ENCODE assay signal across 8 cellular contexts in genomic region chr16:2205104-2205966, GRCh38. TPM values are rescaled to one million over a fixed set of nuclear protein-coding genes. Genes with fewer than 3 reads are reported as not detected.
DNase-seq lines count a peak whose midpoint lies in the region; ATAC-seq, FAIRE-seq and TF ChIP-seq lines count a peak whose summit lies in the region.

A gene with protein sequence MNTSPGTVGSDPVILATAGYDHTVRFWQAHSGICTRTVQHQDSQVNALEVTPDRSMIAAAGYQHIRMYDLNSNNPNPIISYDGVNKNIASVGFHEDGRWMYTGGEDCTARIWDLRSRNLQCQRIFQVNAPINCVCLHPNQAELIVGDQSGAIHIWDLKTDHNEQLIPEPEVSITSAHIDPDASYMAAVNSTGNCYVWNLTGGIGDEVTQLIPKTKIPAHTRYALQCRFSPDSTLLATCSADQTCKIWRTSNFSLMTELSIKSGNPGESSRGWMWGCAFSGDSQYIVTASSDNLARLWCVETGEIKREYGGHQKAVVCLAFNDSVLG (plus strand): TSS chr16:2205454. CDS start chr16:2206086, 632 bp downstream.

- H3K4me1 ChIP-seq in NT2/D1 (ENCODE audit: insufficient read depth, insufficient read length), result peaks cover 11% of the 10 kb centered on the region
- peaks cover 10% of the 10 kb centered on the region for H3K4me1 ChIP-seq in endothelial cell of umbilical vein (ENCODE audit: control insufficient read depth, extremely low read depth, insufficient read depth, low read length)
- H3K4me1 ChIP-seq in mononuclear cell (ENCODE audit: insufficient read depth, low read length), result peaks cover 22% of the 10 kb centered on the region

- FAIRE-seq in endothelial cell of umbilical vein (lab: Jason Lieb, UNC), result peak; percentile 85

- H3K9me3 ChIP-seq in NT2/D1 (ENCODE audit: insufficient read depth, low read length) (0 out of 2 replicates have a peak, but pooled peaks cover 2% of the 10 kb centered on the region), endothelial cell of umbilical vein (replicated peaks; ENCODE audit: control insufficient read depth, insufficient read depth, low read length) (no peaks in the 10 kb centered on the region), mononuclear cell (ENCODE audit: low read depth, low read length) (no peaks in the 10 kb centered on the region)

- intact Hi-C loops in endothelial cell of umbilical vein (cut with micrococcal nuclease), result loop anchor here (1.0 kb wide), 3 partner anchors 10 to 50 kb away; partner anchors contain the start of genes E4F1 and TRAF7

- POLR2A ChIA-PET in endothelial cell of umbilical vein (lab: Charles Lee), result interaction anchor here (1.3 kb wide), 1 partner anchor 50 kb away, joined by 5 read pairs; the partner anchor contains the start of gene TRAF7

- H4K20me1 ChIP-seq in endothelial cell of umbilical vein (replicated peaks; ENCODE audit: control insufficient read depth, extremely low read depth, insufficient read depth, low read length), result no peaks in the 10 kb centered on the region

- peak; percentile 82 for ATAC-seq in GM19372 (IDR thresholded peaks at IDR 0.05; ENCODE audit: low read depth, unreplicated experiment)
- peak; percentile 69 for ATAC-seq in HG03571 (IDR thresholded peaks at IDR 0.05; ENCODE audit: unreplicated experiment)

- no peaks in the 10 kb centered on the region for H3K9me1 ChIP-seq in endothelial cell of umbilical vein (replicated peaks; ENCODE audit: control insufficient read depth, extremely low read depth, insufficient read depth, low read length)

- peak within 1 kb of the TSS; percentile 76 for H3K27ac ChIP-seq in endothelial cell of umbilical vein (ENCODE audit: insufficient read depth, low read depth, low read length)

- dilution Hi-C loops in endothelial cell of umbilical vein (cut with MboI; ENCODE audit: extremely low pct_ligation_motif_present, low sequenced_read_pairs), result no loop called here

- H2AFZ ChIP-seq in endothelial cell of umbilical vein (ENCODE audit: low read depth, low read length), result peak within 1 kb of the TSS; percentile 90

- H3K4me3 ChIP-seq in NT2/D1 (ENCODE audit: insufficient read length, low read depth) (peak within 1 kb of the TSS; percentile 89), endothelial cell of umbilical vein (replicated peaks in 1 of 3; ENCODE audit: insufficient read depth in 1 of 3, low read depth in 1 of 3, low read length in 3 of 3) (peak within 1 kb of the TSS; percentile 58 to 91 (median 73)), mononuclear cell (ENCODE audit: low read length) (peak within 1 kb of the TSS; percentile 79)

- no peaks in the 10 kb centered on the region for H3K27me3 ChIP-seq in NT2/D1 (ENCODE audit: insufficient read depth, insufficient read length)
- peaks cover under 1 to 2% of the 10 kb centered on the region in 2 experiments for H3K27me3 ChIP-seq in endothelial cell of umbilical vein (ENCODE audit: control insufficient read depth in 2 of 2, insufficient read depth in 2 of 2, low read length in 2 of 2)
- H3K27me3 ChIP-seq in mononuclear cell (ENCODE audit: insufficient read depth, low read length), result no peaks in the 10 kb centered on the region

- H3K4me2 ChIP-seq in endothelial cell of umbilical vein (ENCODE audit: insufficient read depth, low read length), result peak within 1 kb of the TSS; percentile 72

- H3K36me3 ChIP-seq in NT2/D1 (ENCODE audit: insufficient read depth, insufficient read length, low read length), result peaks cover 44% of the 10 kb centered on the region
- peaks cover 0 to 22% of the 10 kb centered on the region in 2 experiments for H3K36me3 ChIP-seq in endothelial cell of umbilical vein (ENCODE audit: control insufficient read depth in 2 of 2, extremely low read depth in 1 of 2, insufficient read depth in 2 of 2, low read length in 2 of 2)

- H3K79me2 ChIP-seq in endothelial cell of umbilical vein (ENCODE audit: control insufficient read depth, insufficient read depth, low read length), result peaks cover 7% of the 10 kb centered on the region

- peak in 1 of 2 donors; percentile 25 for TF ChIP-seq CTCF in endothelial cell of umbilical vein (IDR thresholded peaks at IDR 0.05; ENCODE audit: extremely low read depth in 1 of 2, insufficient read depth in 1 of 2, low read depth in 1 of 2, low read length in 2 of 2)

- peak; percentile 70 for DNase-seq in CMK (ENCODE audit: low read depth)
- DNase-seq in NT2/D1 (ENCODE audit: low read depth, low spot score), result peak; percentile 70
- DNase-seq in activated CD8-positive, alpha-beta memory T cell treated with anti-CD3 and anti-CD28 coated beads, Interleukin-2, amount 50 U/mL, for 4 hours, result peak; percentile 93
- DNase-seq in endothelial cell of umbilical vein (ENCODE audit: low read depth, low spot score), result peak; percentile 87
- DNase-seq in stimulated activated CD8-positive, alpha-beta memory T cell treated with anti-CD3 and anti-CD28 coated beads, Interleukin-2, amount 100 ng/mL, for 48 hours (ENCODE audit: low read depth in 2 of 2), result peak; percentile 74 to 91

- peak; percentile 89 for TF ChIP-seq POLR2A in endothelial cell of umbilical vein (IDR thresholded peaks at IDR 0.05; ENCODE audit: low read depth, low read length)

- CTCF ChIA-PET in endothelial cell of umbilical vein (lab: Charles Lee), result interaction anchor here (0.9 to 1.0 kb wide), 2 partner anchors 9 to 49 kb away, joined by 3 to 5 read pairs; partner anchors contain the start of gene PGP

- H3K9ac ChIP-seq in NT2/D1 (ENCODE audit: insufficient read length, low read depth) (peak within 1 kb of the TSS; percentile 97), endothelial cell of umbilical vein (replicated peaks; ENCODE audit: extremely low read depth, insufficient read depth, low read length) (peak within 1 kb of the TSS; percentile 88)

- no TSS peak for BruUV-seq in endothelial cell of umbilical vein (replicated peaks; lab: Mats Ljungman, UMichigan)

TF ChIP-seq in endothelial cell of umbilical vein, 7 proteins besides CTCF, POLR2A, EP300 and RAD21:
- TF ChIP-seq POLR2AphosphoS5 (IDR thresholded peaks at IDR 0.05; ENCODE audit: insufficient read depth, low read depth, low read length) (peak; percentile 98), MAX (IDR thresholded peaks at IDR 0.05; ENCODE audit: insufficient read depth, insufficient read length) (no peak), EZH2 (IDR thresholded peaks at IDR 0.05; ENCODE audit: borderline replicate concordance, low read depth, low read length, severe bottlenecking) (no peak), GATA2 (IDR thresholded peaks at IDR 0.05; ENCODE audit: insufficient read depth, insufficient read length, low read depth, low read length) (no peak)

RNA-seq across cellular contexts. Expression of the gene that starts here (rescaled TPM):
- total RNA-seq in endothelial cell of umbilical vein, result 36.9 and 37.0 TPM in 2 replicates
- polyA plus RNA-seq in endothelial cell of umbilical vein, result 129 and 181 TPM in 2 replicates
- polyA plus RNA-seq in endothelial cell of umbilical vein (2011; cell fraction: cytosol; rRNA removed), result 71.5 and 92.6 TPM in 2 replicates
- 102 and 105 TPM in 2 replicates for polyA plus RNA-seq in endothelial cell of umbilical vein (2011; cell fraction: nucleus; rRNA removed)
- 45.6 and 48.9 TPM in 2 replicates for polyA plus RNA-seq in endothelial cell of umbilical vein (2012)
- 67.2 and 72.7 TPM in 2 replicates for polyA minus RNA-seq in endothelial cell of umbilical vein
- 69.1 TPM for polyA minus RNA-seq in endothelial cell of umbilical vein (2011; cell fraction: cytosol; rRNA and poly(A)+ RNA removed)
- 35.5 and 46.6 TPM in 2 replicates for polyA minus RNA-seq in endothelial cell of umbilical vein (2011; cell fraction: nucleus; rRNA and poly(A)+ RNA removed)
- total RNA-seq in mononuclear cell, result 11.0 TPM

Comparison
In these comparisons a context has a peak if more than half of its experiments do, and no peak if none do; other contexts are left out.
1. Peak in every context shown above with its lines: DNase-seq, ATAC-seq, H3K4me3 ChIP-seq and H3K27ac ChIP-seq.